16 cellular contexts compared by ENCODE assay signal in the genomic region with DNA sequence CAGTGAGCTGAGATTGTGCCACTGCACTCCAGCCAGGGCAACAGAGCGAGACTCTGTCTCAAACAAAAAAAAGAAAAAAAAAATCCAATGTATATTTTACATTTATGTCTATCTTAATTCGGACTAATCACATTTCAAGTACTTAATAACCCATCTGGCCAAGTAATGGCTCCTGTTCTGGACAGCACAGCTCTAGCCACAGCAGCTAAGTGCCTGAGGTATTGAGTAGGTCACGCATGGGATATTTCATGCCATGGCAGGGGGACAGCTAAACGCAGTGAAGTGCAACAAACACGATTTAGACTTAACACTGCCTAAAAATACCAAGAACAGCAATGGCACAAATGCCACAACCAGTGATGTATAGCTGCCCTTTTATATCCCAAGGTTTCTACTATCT.
"Had no signal": no experiment of that assay in that cellular context is flagged by ENCODE, and none has a peak within 500 bp of the region (broad histone marks: within the 10 kb centered on the region; RNA-seq: fewer than 3 reads in every experiment).

No MANE protein-coding gene starts in this region.

- H3K27me3 ChIP-seq: esophagus muscularis mucosa had no signal

- H3K9me3 ChIP-seq: esophagus muscularis mucosa, left ventricle myocardium inferior had no signal

- H3K4me3 ChIP-seq: esophagus muscularis mucosa, left ventricle myocardium inferior had no signal

- ATAC-seq: activated T-cell treated with anti-CD3 and anti-CD28 coated beads, Interleukin-2, amount 50 U/mL, for 4 hours had no signal

- DNase-seq: activated CD4-positive, alpha-beta T cell treated with anti-CD3 and anti-CD28 coated beads, Interleukin-2, amount 50 U/mL, for 1 hour; activated CD8-positive, alpha-beta memory T cell treated with anti-CD3 and anti-CD28 coated beads, Interleukin-2, amount 50 U/mL, for 4 hours; activated effector memory CD4-positive, alpha-beta T cell treated with Interleukin-2 at 50 U/mL for 16 hours; activated naive CD4-positive, alpha-beta T cell treated with anti-CD3 and anti-CD28 coated beads, Interleukin-2, amount 50 U/mL, for 16 hours; activated T-cell treated with anti-CD3 and anti-CD28 coated beads, Interleukin-2, amount 50 U/mL, for 4 hours; effector CD4-positive, alpha-beta T cell; immature natural killer cell; kidney glomerular epithelial cell; left ventricle myocardium inferior; mammary epithelial cell; nephron progenitor cell; occipital lobe; posterior cingulate gyrus; stimulated activated naive CD4-positive, alpha-beta T cell; T-helper 9 cell had no signal

- H3K27ac ChIP-seq: esophagus muscularis mucosa, left ventricle myocardium inferior had no signal

- H3K4me3 Mint-ChIP-seq: activated T-cell treated with anti-CD3 and anti-CD28 coated beads, Interleukin-2, amount 50 U/mL, for 4 hours; immature natural killer cell; nephron progenitor cell had no signal

- H3K36me3 ChIP-seq: left ventricle myocardium inferior had no signal

- H3K9me3 Mint-ChIP-seq: activated T-cell treated with anti-CD3 and anti-CD28 coated beads, Interleukin-2, amount 50 U/mL, for 4 hours; immature natural killer cell had no signal
